ENCODE assay signal across 29 cellular contexts in genomic region chr7:128202287-128202957, GRCh38. TPM values are rescaled to one million over a fixed set of nuclear protein-coding genes. Genes with fewer than 3 reads are reported as not detected.
A peak's percentile ranks its signal among the peaks of the same experiment; 100 is the strongest.
DNase-seq lines count a peak whose midpoint lies in the region; ATAC-seq and TF ChIP-seq lines count a peak whose summit lies in the region.
"Had no signal": no experiment of that assay in that cellular context is flagged by ENCODE, and none has a peak within 500 bp of the region (broad histone marks: within the 10 kb centered on the region; RNA-seq: fewer than 3 reads in every experiment).

No MANE protein-coding gene starts in this region.

- peak overlapping the region in 2 of 10 donors; percentile 43 to 72 for H3K27ac Mint-ChIP-seq in naive thymus-derived CD8-positive, alpha-beta T cell
- no peak overlapping the region for H3K27ac Mint-ChIP-seq in neural progenitor cell
- H3K27ac Mint-ChIP-seq: progenitor cell of endocrine pancreas had no signal

- H3K79me2 ChIP-seq in smooth muscle cell (ENCODE audit: low read depth) (no peaks in the 10 kb centered on the region), neural progenitor cell (ENCODE audit: low read depth) (no peaks in the 10 kb centered on the region)

- H3K36me3 ChIP-seq in H7 (replicated peaks; ENCODE audit: control insufficient read depth, insufficient read depth, low read length) (no peaks in the 10 kb centered on the region), smooth muscle cell (ENCODE audit: low read depth) (no peaks in the 10 kb centered on the region), neural progenitor cell (no peaks in the 10 kb centered on the region)
- H3K36me3 ChIP-seq: brain microvascular endothelial cell, colonic mucosa had no signal

- DNase-seq in H7 (peak; percentile 39), NCI-H82 (lab: John Stamatoyannopoulos, UW) (peak; percentile 86), ecto neural progenitor cell (ENCODE audit: low spot score) (peak; percentile 39), NCI-H1105 treated with DMSO at 0.1 percent for 48 hours (lab: John Stamatoyannopoulos, UW) (no peak), smooth muscle cell (lab: John Stamatoyannopoulos, UW; ENCODE audit: unreplicated experiment) (no peak), neural progenitor cell (ENCODE audit: low spot score) (no peak)
- DNase-seq in naive thymus-derived CD8-positive, alpha-beta T cell, result no peak
- DNase-seq: activated CD4-positive, alpha-beta T cell treated with anti-CD3 and anti-CD28 coated beads for 48 hours; activated effector memory CD4-positive, alpha-beta T cell treated with Interleukin-2 at 50 U/mL for 16 hours; brain microvascular endothelial cell; colonic mucosa; DMS53; GDM1; left cardiac atrium; mesendoderm; MV-4-11; NCI-H187 treated with DMSO at 0.1 percent for 48 hours; NCI-H2227 treated with DMSO at 0.1 percent for 48 hours; NCI-H774; PC-3; SHP77 treated with DMSO at 0.1 percent for 48 hours; stimulated activated CD4-positive, alpha-beta T cell treated with anti-CD3 and anti-CD28 coated beads, Interleukin-1b, Interleukin-23, amount 100 ng/mL, for 48 hours had no signal

- H3K36me3 Mint-ChIP-seq in naive thymus-derived CD8-positive, alpha-beta T cell, result no peaks in the 10 kb centered on the region
- no peaks in the 10 kb centered on the region for H3K36me3 Mint-ChIP-seq in neural progenitor cell

- H4K20me1 ChIP-seq in smooth muscle cell (ENCODE audit: low read depth) (no peaks in the 10 kb centered on the region), neural progenitor cell (ENCODE audit: low read depth) (peaks cover 3% of the 10 kb centered on the region)

- H3K4me1 Mint-ChIP-seq in naive thymus-derived CD8-positive, alpha-beta T cell, result peaks cover 15 to 24% (median 23%) of the 10 kb centered on the region in 4 donors
- H3K4me1 Mint-ChIP-seq in neural progenitor cell, result peaks cover 9% of the 10 kb centered on the region

- peaks cover 33 to 63% (median 47%) of the 10 kb centered on the region in 5 donors for H3K27me3 Mint-ChIP-seq in naive thymus-derived CD8-positive, alpha-beta T cell
- H3K27me3 Mint-ChIP-seq in neural progenitor cell (ENCODE audit: insufficient read depth, low read depth), result peaks cover 39% of the 10 kb centered on the region

- H3K4me1 ChIP-seq in smooth muscle cell (ENCODE audit: low read depth) (no peaks in the 10 kb centered on the region), neural progenitor cell (peaks cover 14% of the 10 kb centered on the region)
- H3K4me1 ChIP-seq: colonic mucosa had no signal

- H3F3A ChIP-seq in smooth muscle cell (ENCODE audit: low read depth), result no peaks in the 10 kb centered on the region
- no peaks in the 10 kb centered on the region for H3F3A ChIP-seq in neural progenitor cell (ENCODE audit: low read depth)

- H3K4me3 ChIP-seq in H7 (ENCODE audit: insufficient read depth, low read depth, low read length), result no peak overlapping the region
- H3K4me3 ChIP-seq in smooth muscle cell, result no peak overlapping the region
- no peak overlapping the region for H3K4me3 ChIP-seq in neural progenitor cell
- H3K4me3 ChIP-seq: colonic mucosa had no signal

- H3K4me2 ChIP-seq in smooth muscle cell, result no peak overlapping the region
- H3K4me2 ChIP-seq in neural progenitor cell, result no peak overlapping the region
- H3K4me2 ChIP-seq: KMS-11 had no signal

- H3K9me3 ChIP-seq in smooth muscle cell (replicated peaks; ENCODE audit: low read depth), result no peaks in the 10 kb centered on the region
- H3K9me3 ChIP-seq in neural progenitor cell (ENCODE audit: low read depth), result no peaks in the 10 kb centered on the region
- H3K9me3 ChIP-seq: colonic mucosa, testis had no signal

- TF ChIP-seq CTCF in smooth muscle cell (IDR thresholded peaks at IDR 0.05; ENCODE audit: borderline replicate concordance, insufficient read depth, poor library complexity, severe bottlenecking), result no peak
- no peak for TF ChIP-seq CTCF in neural progenitor cell (IDR thresholded peaks at IDR 0.05)

- H3K9ac ChIP-seq in smooth muscle cell (ENCODE audit: low read depth) (no peak overlapping the region), neural progenitor cell (no peak overlapping the region)
- H3K9ac ChIP-seq: KMS-11 had no signal

- H3K27me3 ChIP-seq in H7 (ENCODE audit: control insufficient read depth, insufficient read depth, low read length), result peaks cover 49% of the 10 kb centered on the region
- H3K27me3 ChIP-seq in smooth muscle cell (ENCODE audit: low read depth), result peaks cover 78% of the 10 kb centered on the region
- peaks cover 88% of the 10 kb centered on the region for H3K27me3 ChIP-seq in neural progenitor cell
- H3K27me3 ChIP-seq: testis had no signal

- POLR2A ChIA-PET in naive thymus-derived CD8-positive, alpha-beta T cell (lab: Charles Lee), result no interaction called here

- no peak for ATAC-seq in naive thymus-derived CD8-positive, alpha-beta T cell
- ATAC-seq: HCT116, PC-3 had no signal

- 86% methylated on average over 10 of the region's 10 CpGs for WGBS in smooth muscle cell (ENCODE audit: low lambda C conversion rate)

- H3K9me3 Mint-ChIP-seq in naive thymus-derived CD8-positive, alpha-beta T cell, result peaks cover 0 to 2% (median 0%) of the 10 kb centered on the region in 9 donors
- H3K9me3 Mint-ChIP-seq in neural progenitor cell, result no peaks in the 10 kb centered on the region
- H3K9me3 Mint-ChIP-seq: neural crest cell had no signal

- H3K4me3 Mint-ChIP-seq in naive thymus-derived CD8-positive, alpha-beta T cell, result peak overlapping the region in 8 of 10 donors; percentile 80 to 93 (median 86)
- H3K4me3 Mint-ChIP-seq in neural progenitor cell, result no peak overlapping the region

- H2AFZ ChIP-seq in smooth muscle cell (ENCODE audit: low read depth), result no peak overlapping the region
- no peak overlapping the region for H2AFZ ChIP-seq in neural progenitor cell (replicated peaks)

- H3K27ac ChIP-seq in smooth muscle cell (ENCODE audit: low read depth), result no peak overlapping the region
- H3K27ac ChIP-seq in neural progenitor cell, result no peak overlapping the region
- H3K27ac ChIP-seq: brain microvascular endothelial cell, colonic mucosa, KMS-11 had no signal

RNA-seq across cellular contexts. Expression of gene LEP, which starts 38.7 kb away (rescaled TPM):
- not detected in 2 replicates for total RNA-seq in H7 (2014; rRNA removed; shearing (Covaris generic))
- total RNA-seq in naive thymus-derived CD8-positive, alpha-beta T cell, result not detected
- not detected for polyA plus RNA-seq in naive thymus-derived CD8-positive, alpha-beta T cell
- total RNA-seq in smooth muscle cell (not detected in 2 replicates), neural progenitor cell (ENCODE audit: low replicate concordance) (not detected in 2 replicates)
- polyA plus RNA-seq in smooth muscle cell, result not detected in 2 replicates
- total RNA-seq: glomerular endothelial cell; neural crest cell; PC-3; progenitor cell of endocrine pancreas; T-helper 1 cell treated with Interleukin-12 subunit alpha and Interleukin-12 subunit beta and Interleukin-4 antibody, amounts not matched to agents 30 ng/mL and 1 ng/mL, for 36 hours had no signal

Comparison
In these comparisons a context has a peak if more than half of its experiments do, and no peak if none do; other contexts are left out.
1. DNase-seq: peak in H7 (single experiment), NCI-H82 (single experiment) and ecto neural progenitor cell (single experiment); none in naive thymus-derived CD8-positive, alpha-beta T cell (0 of 10), NCI-H1105 treated with DMSO at 0.1 percent for 48 hours (single experiment), smooth muscle cell (single experiment) and neural progenitor cell (single experiment).